Comparison of ENCODE assay signal across 8 cellular contexts in the genomic region with DNA sequence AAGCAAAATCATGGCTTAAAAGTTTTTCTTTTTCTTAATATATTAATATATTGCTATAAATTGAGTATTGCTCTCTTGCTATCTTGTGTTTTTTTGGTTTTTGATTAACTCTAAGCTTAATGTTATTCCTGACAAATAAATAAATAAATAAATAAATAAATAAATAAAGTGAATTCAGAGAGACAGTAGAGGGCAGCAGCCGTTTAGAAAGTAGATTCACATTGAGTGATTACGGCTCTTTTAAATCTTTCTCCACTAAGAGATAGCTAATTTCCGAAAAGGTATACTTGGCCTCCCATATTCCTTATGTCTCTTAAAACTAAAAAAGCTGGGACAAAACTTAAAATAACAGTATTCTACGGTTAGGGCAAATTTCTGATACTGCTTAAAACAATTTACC. TPM values are rescaled to one million over a fixed set of nuclear protein-coding genes. Genes with fewer than 3 reads are reported as not detected.
A peak's percentile ranks its signal among the peaks of the same experiment; 100 is the strongest.
DNase-seq lines count a peak whose midpoint lies in the region; ATAC-seq and TF ChIP-seq lines count a peak whose summit lies in the region.

No MANE protein-coding gene starts in this region.

- DNase-seq in GM03348 (ENCODE audit: low spot score), result peak; percentile 69
- DNase-seq in NCI-H69 (lab: John Stamatoyannopoulos, UW), result peak; percentile 3
- DNase-seq in epithelial cell of proximal tubule (ENCODE audit: low read depth), result no peak
- DNase-seq in progenitor cell of endocrine pancreas (ENCODE audit: low spot score, unreplicated experiment), result no peak
- DNase-seq in activated naive CD4-positive, alpha-beta T cell (lab: John Stamatoyannopoulos, UW), result no peak
- DNase-seq in NCI-H774 (lab: John Stamatoyannopoulos, UW), result no peak
- no peak for DNase-seq in activated CD4-positive, alpha-beta T cell treated with anti-CD3 and anti-CD28 coated beads for 4 hours

- H3K9me3 Mint-ChIP-seq in progenitor cell of endocrine pancreas (ENCODE audit: low read depth), result peaks cover 2% of the 10 kb centered on the region

- TF ChIP-seq CTCF in epithelial cell of proximal tubule (conservative IDR thresholded peaks at IDR 0.05; ENCODE audit: low read depth, low read length), result peak; percentile 53
- TF ChIP-seq CTCF in progenitor cell of endocrine pancreas (IDR thresholded peaks at IDR 0.05; ENCODE audit: unreplicated experiment), result peak; percentile 35

- H3K36me3 Mint-ChIP-seq in progenitor cell of endocrine pancreas (ENCODE audit: insufficient read depth), result peaks cover 25% of the 10 kb centered on the region

- no peak overlapping the region for H3K27ac Mint-ChIP-seq in progenitor cell of endocrine pancreas

- no peaks in the 10 kb centered on the region for H3K27me3 Mint-ChIP-seq in progenitor cell of endocrine pancreas

- H3K4me3 Mint-ChIP-seq in progenitor cell of endocrine pancreas (ENCODE audit: low read depth), result no peak overlapping the region

- no peak overlapping the region for H3K4me3 ChIP-seq in epithelial cell of proximal tubule (ENCODE audit: low read depth, low read length)

- H3K4me1 Mint-ChIP-seq in progenitor cell of endocrine pancreas (ENCODE audit: low read depth), result no peaks in the 10 kb centered on the region

- ATAC-seq in GM19463 (IDR thresholded peaks at IDR 0.05; ENCODE audit: unreplicated experiment), result no peak

RNA-seq across cellular contexts. Expression of a gene that starts 34.3 kb away (rescaled TPM):
- total RNA-seq in epithelial cell of proximal tubule (38.1 and 46.2 TPM in 2 replicates), progenitor cell of endocrine pancreas (61.2 and 63.3 TPM in 2 replicates)

Comparison
In these comparisons a context has a peak if more than half of its experiments do, and no peak if none do; other contexts are left out.
1. DNase-seq: peak in GM03348 (single experiment) and NCI-H69 (single experiment); none in epithelial cell of proximal tubule (single experiment), progenitor cell of endocrine pancreas (single experiment), activated naive CD4-positive, alpha-beta T cell (0 of 4), NCI-H774 (single experiment) and activated CD4-positive, alpha-beta T cell treated with anti-CD3 and anti-CD28 coated beads for 4 hours (0 of 2).